Comparison of ENCODE assay signal across 12 cellular contexts in the genomic region with DNA sequence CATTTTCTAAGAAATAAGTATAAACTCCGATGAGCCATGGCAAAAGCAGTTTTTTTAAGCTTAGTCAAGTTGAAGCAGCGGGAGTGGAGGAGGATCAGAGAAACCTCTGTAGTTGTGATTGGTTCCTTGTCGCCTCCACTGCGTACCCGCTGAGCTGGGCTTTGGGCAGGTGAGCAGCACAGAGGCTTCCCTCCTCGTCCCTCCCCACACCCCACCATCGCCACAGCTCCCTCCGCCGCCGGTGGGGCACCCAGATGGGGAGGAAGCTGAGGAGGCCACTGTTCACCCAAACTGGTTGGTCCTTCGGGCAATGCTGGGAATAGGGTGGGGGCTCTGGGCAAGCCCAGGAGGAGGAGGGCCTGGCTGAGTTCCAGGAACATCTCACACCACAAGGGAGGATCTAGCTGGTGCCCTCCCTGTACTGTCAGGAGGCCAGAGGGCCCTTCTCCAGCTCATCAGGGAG. TPM values are rescaled to one million over a fixed set of nuclear protein-coding genes. Genes with fewer than 3 reads are reported as not detected.
A peak's percentile ranks its signal among the peaks of the same experiment; 100 is the strongest.
DNase-seq lines count a peak whose midpoint lies in the region; ATAC-seq and TF ChIP-seq lines count a peak whose summit lies in the region.
"Had no signal": no experiment of that assay in that cellular context is flagged by ENCODE, and none has a peak within 500 bp of the region (broad histone marks: within the 10 kb centered on the region; RNA-seq: fewer than 3 reads in every experiment).

No MANE protein-coding gene starts in this region.

- ATAC-seq in mucosa of descending colon, result peak; percentile 19
- no peak for ATAC-seq in GM18517 (IDR thresholded peaks at IDR 0.05; ENCODE audit: unreplicated experiment)
- no peak for ATAC-seq in HG02885 (IDR thresholded peaks at IDR 0.05; ENCODE audit: poor library complexity, unreplicated experiment)
- no peak for ATAC-seq in HG02571 (IDR thresholded peaks at IDR 0.05; ENCODE audit: unreplicated experiment)
- ATAC-seq in GM19035 (IDR thresholded peaks at IDR 0.05; ENCODE audit: unreplicated experiment), result no peak

- peaks cover 11% of the 10 kb centered on the region for H3K4me1 ChIP-seq in GM23248 (ENCODE audit: insufficient read depth)
- H3K4me1 ChIP-seq in mucosa of descending colon (ENCODE audit: low read depth), result peaks cover 5% of the 10 kb centered on the region

- in situ Hi-C loops in GM23248 (cut with MboI), result loop anchor here (25.0 kb wide), 1 partner anchor 377 kb away; no protein-coding TSS in a partner anchor

- H3K79me2 ChIP-seq in GM23248 (ENCODE audit: insufficient read depth), result no peaks in the 10 kb centered on the region

- DNase-seq in GM23248 (peak; percentile 81), NCI-H2081 (lab: John Stamatoyannopoulos, UW) (peak; percentile 90 to 98), mucosa of descending colon (no peak)
- DNase-seq in activated naive CD8-positive, alpha-beta T cell treated with anti-CD3 and anti-CD28 coated beads for 36 hours, result no peak
- DNase-seq: activated CD8-positive, alpha-beta memory T cell treated with anti-CD3 and anti-CD28 coated beads for 24 hours; KBM-7; stimulated activated CD4-positive, alpha-beta T cell treated with anti-CD3 and anti-CD28 coated beads, Interleukin-15, amount 100 ng/mL, for 24 hours had no signal

- H4K20me1 ChIP-seq in GM23248 (ENCODE audit: insufficient read depth), result no peaks in the 10 kb centered on the region

- no peak overlapping the region for H3K4me3 ChIP-seq in GM23248
- H3K4me3 ChIP-seq in mucosa of descending colon, result no peak overlapping the region
- H3K4me3 ChIP-seq: cardiac muscle cell had no signal

- H3K9me2 ChIP-seq in GM23248 (ENCODE audit: insufficient read depth), result no peaks in the 10 kb centered on the region

- intact Hi-C loops in mucosa of descending colon (cut with DNase I, micrococcal nuclease), result loop anchor here (10.0 kb wide), 1 partner anchor 95 kb away; the partner anchor contains the start of gene CDK3 (in 2 of the 2)

- no peaks in the 10 kb centered on the region for H3K9me3 Mint-ChIP-seq in activated naive CD8-positive, alpha-beta T cell treated with anti-CD3 and anti-CD28 coated beads for 36 hours

- H2AFZ ChIP-seq in GM23248, result peak overlapping the region; percentile 58

- peak overlapping the region; percentile 18; the same call in 1 of the 2 replicates for H3K9ac ChIP-seq in GM23248

- no peaks in the 10 kb centered on the region for H3K27me3 Mint-ChIP-seq in activated naive CD8-positive, alpha-beta T cell treated with anti-CD3 and anti-CD28 coated beads for 36 hours

- peak overlapping the region; percentile 38 for H3K4me2 ChIP-seq in GM23248 (ENCODE audit: unreplicated experiment)

- H3K27ac ChIP-seq in GM23248, result 0 out of 2 replicates have a peak overlapping the region, but pooled peaks have one; percentile 24
- H3K27ac ChIP-seq: cardiac muscle cell had no signal

- peaks cover 15% of the 10 kb centered on the region for H3K4me1 Mint-ChIP-seq in activated naive CD8-positive, alpha-beta T cell treated with anti-CD3 and anti-CD28 coated beads for 36 hours

- H3K27me3 ChIP-seq in GM23248 (replicated peaks; ENCODE audit: insufficient read depth), result no peaks in the 10 kb centered on the region
- H3K27me3 ChIP-seq: cardiac muscle cell had no signal

- TF ChIP-seq CTCF in mucosa of descending colon (IDR thresholded peaks at IDR 0.05), result no peak

- H3K36me3 ChIP-seq in GM23248 (ENCODE audit: low read depth) (no peaks in the 10 kb centered on the region), mucosa of descending colon (ENCODE audit: low read depth) (no peaks in the 10 kb centered on the region)
- H3K36me3 ChIP-seq: cardiac muscle cell had no signal

- peak overlapping the region; percentile 29 for H3K27ac Mint-ChIP-seq in activated naive CD8-positive, alpha-beta T cell treated with anti-CD3 and anti-CD28 coated beads for 36 hours

- WGBS in GM23248 (ENCODE audit: low coverage in 1 of 2, low lambda C conversion rate in 2 of 2, missing lambda C conversion rate in 2 of 2), 2 experiments, result 14 to 17% methylated on average over 11 of the region's 11 CpGs

- no peaks in the 10 kb centered on the region for H3K9me3 ChIP-seq in GM23248 (ENCODE audit: low read depth)
- no peaks in the 10 kb centered on the region for H3K9me3 ChIP-seq in mucosa of descending colon

- H3K36me3 Mint-ChIP-seq in activated naive CD8-positive, alpha-beta T cell treated with anti-CD3 and anti-CD28 coated beads for 36 hours, result peaks cover 2% of the 10 kb centered on the region

- H3K4me3 Mint-ChIP-seq in activated naive CD8-positive, alpha-beta T cell treated with anti-CD3 and anti-CD28 coated beads for 36 hours, result no peak overlapping the region

- peaks cover 17% of the 10 kb centered on the region; the same call in 1 of the 2 replicates for H3F3A ChIP-seq in GM23248 (ENCODE audit: insufficient read depth)

RNA-seq across cellular contexts. Expression of gene MRPL38, which starts 5.2 kb away (rescaled TPM):
- 18.8 and 36.9 TPM in 2 replicates for total RNA-seq in GM23248 (2014; rRNA removed; shearing (Covaris generic))
- polyA plus RNA-seq in GM23248 (2016; fragmentation: Nextera tagmentation; extraction: Ambion mirVana), result 51.9 and 58.4 TPM in 2 replicates
- 100 to 1,000 TPM; 148 to 161 TPM for total RNA-seq in activated naive CD8-positive, alpha-beta T cell treated with anti-CD3 and anti-CD28 coated beads for 36 hours
- total RNA-seq in mucosa of descending colon, result 10 to 100 TPM; 87.0 to 98.0 (median 89.4) TPM

RNA-seq across cellular contexts. Expression of gene TRIM65, which starts 13.1 kb away (rescaled TPM):
- 24.2 and 25.7 TPM in 2 replicates for total RNA-seq in GM23248 (2014; rRNA removed; shearing (Covaris generic))
- 9.9 and 10.2 TPM in 2 replicates for polyA plus RNA-seq in GM23248 (2016; fragmentation: Nextera tagmentation; extraction: Ambion mirVana)
- 10 to 100 TPM; 37.2 to 41.7 TPM for total RNA-seq in activated naive CD8-positive, alpha-beta T cell treated with anti-CD3 and anti-CD28 coated beads for 36 hours
- 10 to 100 TPM; 13.7 to 23.8 (median 15.4) TPM for total RNA-seq in mucosa of descending colon

RNA-seq across cellular contexts. Expression of gene FBF1, which starts 31.0 kb away (rescaled TPM):
- 8.3 and 16.6 TPM in 2 replicates for total RNA-seq in GM23248 (2014; rRNA removed; shearing (Covaris generic))
- polyA plus RNA-seq in GM23248 (2016; fragmentation: Nextera tagmentation; extraction: Ambion mirVana), result 4.3 TPM in 2 replicates
- 10 to 100 TPM; 14.9 to 16.6 TPM for total RNA-seq in activated naive CD8-positive, alpha-beta T cell treated with anti-CD3 and anti-CD28 coated beads for 36 hours
- total RNA-seq in mucosa of descending colon, result 10 to 100 TPM in 1 of 3 donors, 1 to 10 TPM in 2; 5.2 to 13.6 (median 5.5) TPM

RNA-seq across cellular contexts. Expression of gene TRIM47, which starts 31.5 kb away (rescaled TPM):
- total RNA-seq in GM23248 (2014; rRNA removed; shearing (Covaris generic)), result 1.4 and 2.4 TPM in 2 replicates
- 1.2 and 2.0 TPM in 2 replicates for polyA plus RNA-seq in GM23248 (2016; fragmentation: Nextera tagmentation; extraction: Ambion mirVana)
- total RNA-seq in activated naive CD8-positive, alpha-beta T cell treated with anti-CD3 and anti-CD28 coated beads for 36 hours, result 10 to 100 TPM; 16.4 to 18.3 TPM
- 10 to 100 TPM; 44.5 to 77.4 (median 53.4) TPM for total RNA-seq in mucosa of descending colon

RNA-seq across cellular contexts. Expression of gene WBP2, which starts 54.7 kb away (rescaled TPM):
- total RNA-seq in GM23248 (2014; rRNA removed; shearing (Covaris generic)), result 17.4 and 22.9 TPM in 2 replicates
- polyA plus RNA-seq in GM23248 (2016; fragmentation: Nextera tagmentation; extraction: Ambion mirVana), result 59.4 and 64.8 TPM in 2 replicates
- total RNA-seq in activated naive CD8-positive, alpha-beta T cell treated with anti-CD3 and anti-CD28 coated beads for 36 hours, result 10 to 100 TPM; 45.0 to 49.3 TPM
- 100 to 1,000 TPM in 1 of 3 donors, 10 to 100 TPM in 2; 99.1 to 114 (median 99.8) TPM for total RNA-seq in mucosa of descending colon

Comparison
In these comparisons a context has a peak if more than half of its experiments do, and no peak if none do; other contexts are left out.
1. DNase-seq: peak in GM23248 (single experiment) and NCI-H2081 (2 of 2); none in activated naive CD8-positive, alpha-beta T cell treated with anti-CD3 and anti-CD28 coated beads for 36 hours (single experiment) and mucosa of descending colon (0 of 3).